ENCODE assay signal across 1 cellular context in the genomic region with DNA sequence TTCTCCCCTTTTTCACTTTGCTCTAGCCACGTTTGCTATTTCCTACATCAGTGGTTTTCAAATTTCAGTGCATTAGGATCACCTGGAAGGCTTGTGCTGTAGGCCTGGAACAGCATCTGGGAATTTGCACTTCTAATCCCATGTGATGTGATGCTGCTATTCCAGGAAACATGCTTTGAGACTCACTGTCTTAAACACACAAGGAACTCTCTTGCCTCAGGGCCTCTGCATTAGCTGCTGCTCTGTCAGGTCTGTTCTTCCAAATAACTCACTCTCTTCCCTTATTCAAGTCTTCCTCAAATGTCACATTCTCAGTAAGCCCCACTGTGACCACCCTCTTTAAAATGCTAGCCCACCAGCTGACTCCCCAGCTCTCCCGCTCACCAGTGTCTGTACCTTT.
TF ChIP-seq lines count a peak whose summit lies in the region.

No MANE protein-coding gene starts in this region.

TF ChIP-seq in IMR-90, 13 proteins besides CTCF, POLR2A, EP300 and RAD21 (continued from another document):
- TF ChIP-seq CEBPB (IDR thresholded peaks at IDR 0.05; ENCODE audit: low read depth, low read length): no peak
- TF ChIP-seq, protein P1, sequence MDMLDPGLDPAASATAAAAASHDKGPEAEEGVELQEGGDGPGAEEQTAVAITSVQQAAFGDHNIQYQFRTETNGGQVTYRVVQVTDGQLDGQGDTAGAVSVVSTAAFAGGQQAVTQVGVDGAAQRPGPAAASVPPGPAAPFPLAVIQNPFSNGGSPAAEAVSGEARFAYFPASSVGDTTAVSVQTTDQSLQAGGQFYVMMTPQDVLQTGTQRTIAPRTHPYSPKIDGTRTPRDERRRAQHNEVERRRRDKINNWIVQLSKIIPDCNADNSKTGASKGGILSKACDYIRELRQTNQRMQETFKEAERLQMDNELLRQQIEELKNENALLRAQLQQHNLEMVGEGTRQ (IDR thresholded peaks at IDR 0.05; ENCODE audit: low read depth, low read length): no peak
- TF ChIP-seq BHLHE40 (IDR thresholded peaks at IDR 0.05; ENCODE audit: low read depth, low read length): no peak
- TF ChIP-seq RFX5 (IDR thresholded peaks at IDR 0.05; ENCODE audit: low read depth, low read length): no peak
- TF ChIP-seq CHD1 (IDR thresholded peaks at IDR 0.05; ENCODE audit: low read depth, low read length): no peak
